20 cellular contexts compared by ENCODE assay signal in genomic region chr2:179876266-179876665, GRCh38. TPM values are rescaled to one million over a fixed set of nuclear protein-coding genes. Genes with fewer than 3 reads are reported as not detected.
DNase-seq lines count a peak whose midpoint lies in the region; ATAC-seq and TF ChIP-seq lines count a peak whose summit lies in the region.
"Had no signal": no experiment of that assay in that cellular context is flagged by ENCODE, and none has a peak within 500 bp of the region (broad histone marks: within the 10 kb centered on the region; RNA-seq: fewer than 3 reads in every experiment).

No MANE protein-coding gene starts in this region.

- DNase-seq in DMS53 treated with DMSO at 0.1 percent for 48 hours (lab: John Stamatoyannopoulos, UW; ENCODE audit: unreplicated experiment) (peak; percentile 30), MM.1S (no peak), kidney glomerular epithelial cell (lab: John Stamatoyannopoulos, UW) (peak; percentile 15), progenitor cell of endocrine pancreas (ENCODE audit: low spot score, unreplicated experiment) (no peak)
- no peak for DNase-seq in activated CD4-positive, alpha-beta memory T cell treated with anti-CD3 and anti-CD28 coated beads for 36 hours
- DNase-seq: activated CD4-positive, alpha-beta T cell treated with anti-CD3 and anti-CD28 coated beads for 48 hours; activated effector memory CD4-positive, alpha-beta T cell treated with Interleukin-2 at 50 U/mL for 16 hours; activated naive CD8-positive, alpha-beta T cell treated with anti-CD3 and anti-CD28 coated beads, Interleukin-2, amount 50 U/mL, for 24 hours; foreskin melanocyte; lower lobe of right lung; NCI-H146; NCI-H226; spleen; upper lobe of left lung had no signal

- TF ChIP-seq CTCF in MM.1S (IDR thresholded peaks at IDR 0.05; ENCODE audit: low read length) (peak; percentile 22; the same call in 1 of the 2 replicates), VCaP (conservative IDR thresholded peaks at IDR 0.05) (peak; percentile 40), progenitor cell of endocrine pancreas (IDR thresholded peaks at IDR 0.05; ENCODE audit: unreplicated experiment) (no peak)

- H3K4me3 Mint-ChIP-seq in progenitor cell of endocrine pancreas (ENCODE audit: low read depth) = no peak overlapping the region
- no peak overlapping the region for H3K4me3 Mint-ChIP-seq in activated CD4-positive, alpha-beta memory T cell treated with anti-CD3 and anti-CD28 coated beads for 36 hours
- H3K4me3 Mint-ChIP-seq: activated naive CD8-positive, alpha-beta T cell treated with anti-CD3 and anti-CD28 coated beads, Interleukin-2, amount 50 U/mL, for 24 hours had no signal

- no peaks in the 10 kb centered on the region for H3K79me2 ChIP-seq in MM.1S (ENCODE audit: low read length)
- H3K79me2 ChIP-seq: hepatocyte had no signal

- H4K20me1 ChIP-seq in MM.1S (ENCODE audit: insufficient read depth, low read length) = no peaks in the 10 kb centered on the region

- H3K4me2 ChIP-seq in MM.1S (ENCODE audit: low read depth, low read length) = peak overlapping the region; percentile 46; the same call in 1 of the 2 replicates
- H3K4me2 ChIP-seq: hepatocyte had no signal

- H3K27ac ChIP-seq in MM.1S (ENCODE audit: low read length) = peak overlapping the region; percentile 45; the same call in 1 of the 2 replicates
- H3K27ac ChIP-seq in VCaP = no peak overlapping the region
- H3K27ac ChIP-seq: hepatocyte, lower lobe of right lung, neutrophil, spleen, upper lobe of left lung had no signal

- POLR2A ChIA-PET in activated CD4-positive, alpha-beta memory T cell treated with anti-CD3 and anti-CD28 coated beads for 36 hours (lab: Charles Lee) = no interaction called here

- no peaks in the 10 kb centered on the region for H3K9me3 ChIP-seq in MM.1S (replicated peaks; ENCODE audit: insufficient read depth, low read length)
- H3K9me3 ChIP-seq: lower lobe of right lung, neutrophil, spleen, upper lobe of left lung had no signal

- H3K4me1 ChIP-seq in MM.1S (ENCODE audit: low read length) = peaks cover 23% of the 10 kb centered on the region
- H3K4me1 ChIP-seq: lower lobe of right lung, spleen, upper lobe of left lung had no signal

- no peak overlapping the region for H2AFZ ChIP-seq in MM.1S (ENCODE audit: low read length)
- H2AFZ ChIP-seq: hepatocyte had no signal

- H3K36me3 Mint-ChIP-seq in progenitor cell of endocrine pancreas (ENCODE audit: insufficient read depth) = no peaks in the 10 kb centered on the region
- H3K36me3 Mint-ChIP-seq in activated CD4-positive, alpha-beta memory T cell treated with anti-CD3 and anti-CD28 coated beads for 36 hours = no peaks in the 10 kb centered on the region

- CTCF ChIA-PET in activated CD4-positive, alpha-beta memory T cell treated with anti-CD3 and anti-CD28 coated beads for 36 hours (lab: Charles Lee) = no interaction called here

- no peaks in the 10 kb centered on the region for H3K36me3 ChIP-seq in MM.1S (replicated peaks; ENCODE audit: insufficient read depth, low read length)
- H3K36me3 ChIP-seq: lower lobe of right lung, neutrophil, spleen, upper lobe of left lung had no signal

- no peaks in the 10 kb centered on the region for H3K9me2 ChIP-seq in MM.1S (replicated peaks; ENCODE audit: insufficient read depth, low read length)

- no peaks in the 10 kb centered on the region for H3K4me1 Mint-ChIP-seq in progenitor cell of endocrine pancreas (ENCODE audit: low read depth)
- H3K4me1 Mint-ChIP-seq in activated CD4-positive, alpha-beta memory T cell treated with anti-CD3 and anti-CD28 coated beads for 36 hours (ENCODE audit: low read depth) = no peaks in the 10 kb centered on the region
- H3K4me1 Mint-ChIP-seq: activated naive CD8-positive, alpha-beta T cell treated with anti-CD3 and anti-CD28 coated beads, Interleukin-2, amount 50 U/mL, for 24 hours had no signal

- H3K9ac ChIP-seq in MM.1S (ENCODE audit: low read length) = no peak overlapping the region

- intact Hi-C loops in activated CD4-positive, alpha-beta memory T cell treated with anti-CD3 and anti-CD28 coated beads for 36 hours (cut with micrococcal nuclease) = no loop called here

- no peak for ATAC-seq in activated CD4-positive, CD25-positive, alpha-beta regulatory T cell treated with anti-CD3 and anti-CD28 coated beads, Interleukin-2, amount 50 U/mL, for 24 hours
- ATAC-seq in GM19035 (IDR thresholded peaks at IDR 0.05; ENCODE audit: unreplicated experiment) = no peak
- ATAC-seq: activated naive CD8-positive, alpha-beta T cell treated with anti-CD3 and anti-CD28 coated beads, Interleukin-2, amount 50 U/mL, for 24 hours; lower lobe of right lung had no signal

- peaks cover 11% of the 10 kb centered on the region for H3K27me3 Mint-ChIP-seq in progenitor cell of endocrine pancreas
- H3K27me3 Mint-ChIP-seq in activated CD4-positive, alpha-beta memory T cell treated with anti-CD3 and anti-CD28 coated beads for 36 hours = peaks cover 2% of the 10 kb centered on the region

- H3K27ac Mint-ChIP-seq in progenitor cell of endocrine pancreas = no peak overlapping the region
- no peak overlapping the region for H3K27ac Mint-ChIP-seq in activated CD4-positive, alpha-beta memory T cell treated with anti-CD3 and anti-CD28 coated beads for 36 hours
- H3K27ac Mint-ChIP-seq: activated naive CD8-positive, alpha-beta T cell treated with anti-CD3 and anti-CD28 coated beads, Interleukin-2, amount 50 U/mL, for 24 hours had no signal

- no peaks in the 10 kb centered on the region for H3K9me3 Mint-ChIP-seq in progenitor cell of endocrine pancreas (ENCODE audit: low read depth)
- no peaks in the 10 kb centered on the region for H3K9me3 Mint-ChIP-seq in activated CD4-positive, alpha-beta memory T cell treated with anti-CD3 and anti-CD28 coated beads for 36 hours
- H3K9me3 Mint-ChIP-seq: activated naive CD8-positive, alpha-beta T cell treated with anti-CD3 and anti-CD28 coated beads, Interleukin-2, amount 50 U/mL, for 24 hours had no signal

- H3K4me3 ChIP-seq in MM.1S (ENCODE audit: low read length) = no peak overlapping the region
- H3K4me3 ChIP-seq: hepatocyte, lower lobe of right lung, spleen, upper lobe of left lung had no signal

- H3F3A ChIP-seq in MM.1S (ENCODE audit: insufficient read depth, low read length) = peaks cover 6% of the 10 kb centered on the region; the same call in 1 of the 2 replicates

- no peaks in the 10 kb centered on the region for H3K27me3 ChIP-seq in MM.1S (replicated peaks; ENCODE audit: insufficient read depth, low read length)
- H3K27me3 ChIP-seq: upper lobe of left lung had no signal

RNA-seq across cellular contexts. Expression of gene ZNF385B, which starts 14.9 kb away (rescaled TPM):
- 4.9 and 5.5 TPM in 2 replicates for total RNA-seq in progenitor cell of endocrine pancreas
- total RNA-seq in activated CD4-positive, alpha-beta memory T cell treated with anti-CD3 and anti-CD28 coated beads for 36 hours = not detected
- total RNA-seq: dermis microvascular lymphatic vessel endothelial cell had no signal

Comparison
In these comparisons a context has a peak if more than half of its experiments do, and no peak if none do; other contexts are left out.
1. DNase-seq: peak in DMS53 treated with DMSO at 0.1 percent for 48 hours (single experiment) and kidney glomerular epithelial cell (single experiment); none in MM.1S (single experiment), progenitor cell of endocrine pancreas (single experiment) and activated CD4-positive, alpha-beta memory T cell treated with anti-CD3 and anti-CD28 coated beads for 36 hours (single experiment).